Comparison of ENCODE assay signal across 11 cellular contexts in the genomic region with DNA sequence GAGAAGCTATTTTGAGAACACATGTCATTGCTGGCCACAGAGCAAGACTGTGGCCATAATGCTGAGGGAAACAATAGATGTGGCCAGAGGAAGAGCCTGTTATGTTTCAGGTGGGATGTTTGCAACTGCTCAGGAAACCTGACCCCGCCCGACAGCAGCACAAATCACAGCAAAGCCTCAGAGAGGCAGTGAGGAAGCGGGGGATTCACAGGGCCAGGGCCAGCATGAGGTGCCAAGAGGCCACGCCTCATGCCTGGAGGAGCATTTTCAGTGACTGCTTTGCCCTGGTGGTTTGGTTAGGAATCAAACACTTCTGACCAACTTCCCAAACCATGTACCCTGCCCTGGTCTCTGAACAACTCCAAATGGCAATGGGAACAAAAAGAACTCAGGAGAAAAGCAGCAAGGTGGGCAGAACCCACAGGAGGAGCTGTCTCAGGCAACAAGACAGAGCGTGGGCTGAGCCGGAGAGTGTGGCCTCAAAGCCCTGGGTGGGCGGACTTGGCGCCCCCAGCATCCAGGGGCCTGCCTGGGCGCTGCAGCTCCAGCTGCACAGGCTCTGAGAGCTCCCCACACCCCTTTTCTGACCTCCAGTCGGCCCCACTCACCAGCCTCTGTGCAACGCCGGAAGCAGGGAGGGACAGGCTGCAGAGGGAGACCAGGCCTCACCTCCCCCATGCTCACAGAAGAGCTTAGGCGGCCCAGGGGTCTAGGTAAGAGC. TPM values are rescaled to one million over a fixed set of nuclear protein-coding genes. Genes with fewer than 3 reads are reported as not detected.
A peak's percentile ranks its signal among the peaks of the same experiment; 100 is the strongest.
DNase-seq lines count a peak whose midpoint lies in the region; ATAC-seq and TF ChIP-seq lines count a peak whose summit lies in the region.
"Had no signal": no experiment of that assay in that cellular context is flagged by ENCODE, and none has a peak within 500 bp of the region (broad histone marks: within the 10 kb centered on the region; RNA-seq: fewer than 3 reads in every experiment).

No MANE protein-coding gene starts in this region.

- peaks cover 47% of the 10 kb centered on the region for H3K4me1 Mint-ChIP-seq in osteocyte (ENCODE audit: unreplicated experiment)

- ATAC-seq in GM21737 (IDR thresholded peaks at IDR 0.05; ENCODE audit: unreplicated experiment): no peak

- no peaks in the 10 kb centered on the region for H3K9me3 Mint-ChIP-seq in osteocyte (ENCODE audit: unreplicated experiment)
- H3K9me3 Mint-ChIP-seq: activated CD4-positive, alpha-beta T cell treated with anti-CD3 and anti-CD28 coated beads, Interleukin-2, amount 10 ng/mL, durations not matched to agents 7 days and 5 days had no signal

- H3K4me3 ChIP-seq in fibroblast of villous mesenchyme (ENCODE audit: low read depth, low read length): no peak overlapping the region

- no peak overlapping the region for H3K4me3 Mint-ChIP-seq in osteocyte (ENCODE audit: unreplicated experiment)
- H3K4me3 Mint-ChIP-seq: activated CD4-positive, alpha-beta T cell treated with anti-CD3 and anti-CD28 coated beads, Interleukin-2, amount 10 ng/mL, durations not matched to agents 7 days and 5 days had no signal

- H3K27me3 Mint-ChIP-seq in osteocyte (ENCODE audit: unreplicated experiment): no peaks in the 10 kb centered on the region
- H3K27me3 Mint-ChIP-seq: activated CD4-positive, alpha-beta T cell treated with anti-CD3 and anti-CD28 coated beads, Interleukin-2, amount 10 ng/mL, durations not matched to agents 7 days and 5 days had no signal

- H3K36me3 Mint-ChIP-seq in osteocyte (ENCODE audit: unreplicated experiment): peaks cover 30% of the 10 kb centered on the region

- no peak for DNase-seq in AG09319 (ENCODE audit: extremely low read depth, low read depth)
- peak; percentile 83 for DNase-seq in fibroblast of villous mesenchyme (ENCODE audit: low read depth)
- DNase-seq in osteocyte (ENCODE audit: extremely low spot score, unreplicated experiment): no peak
- DNase-seq in dedifferentiated amniotic fluid mesenchymal stem cell (ENCODE audit: extremely low spot score): no peak
- DNase-seq in stimulated activated CD4-positive, alpha-beta T cell treated with anti-CD3 and anti-CD28 coated beads, Interleukin-15, amount 100 ng/mL, for 24 hours: no peak
- no peak for DNase-seq in SKM-1 (lab: John Stamatoyannopoulos, UW; ENCODE audit: unreplicated experiment)
- DNase-seq: activated CD4-positive, alpha-beta T cell treated with anti-CD3 and anti-CD28 coated beads, Interleukin-2, amount 10 ng/mL, durations not matched to agents 7 days and 5 days; NCI-H446 treated with DMSO at 0.1 percent for 48 hours had no signal

- no peak overlapping the region for H3K27ac Mint-ChIP-seq in osteocyte (ENCODE audit: unreplicated experiment)
- H3K27ac Mint-ChIP-seq: activated CD4-positive, alpha-beta T cell treated with anti-CD3 and anti-CD28 coated beads, Interleukin-2, amount 10 ng/mL, durations not matched to agents 7 days and 5 days had no signal

- TF ChIP-seq CTCF in AG09319 (IDR thresholded peaks at IDR 0.05; ENCODE audit: low read depth, low read length): peak; percentile 1
- peak; percentile 4 for TF ChIP-seq CTCF in fibroblast of villous mesenchyme (IDR thresholded peaks at IDR 0.05; ENCODE audit: insufficient read depth, low read depth, low read length)
- TF ChIP-seq CTCF in osteocyte (IDR thresholded peaks at IDR 0.05): peak; percentile 5

TF ChIP-seq in PFSK-1, 5 proteins besides CTCF, POLR2A, EP300 and RAD21:
- TF ChIP-seq SIN3A (IDR thresholded peaks at IDR 0.05; ENCODE audit: borderline replicate concordance, insufficient read depth, low read length) (no peak), POLR2AphosphoS5 (IDR thresholded peaks at IDR 0.05; ENCODE audit: low read depth, low read length) (0 out of 2 replicates have a peak, but pooled peaks have one; percentile 1), FOXP2 (optimal IDR thresholded peaks at IDR 0.05; ENCODE audit: borderline replicate concordance, extremely low read depth, extremely low read length, insufficient read depth) (peak; percentile 82)

RNA-seq across cellular contexts. Expression of a gene that starts 20.6 kb away (rescaled TPM):
- polyA plus RNA-seq in PFSK-1 (2012; ENCODE audit: insufficient read length, low read depth): 49.7 TPM
- total RNA-seq in fibroblast of villous mesenchyme: 81.6 and 102 TPM in 2 replicates
- 3.3 and 3.7 TPM in 2 replicates for total RNA-seq in osteocyte

RNA-seq across cellular contexts. Expression of a gene that starts 33.7 kb away (rescaled TPM):
- polyA plus RNA-seq in PFSK-1 (2012; ENCODE audit: insufficient read length, low read depth): 53.8 TPM
- 48.4 and 61.8 TPM in 2 replicates for total RNA-seq in fibroblast of villous mesenchyme
- 33.2 and 35.9 TPM in 2 replicates for total RNA-seq in osteocyte

RNA-seq across cellular contexts. Expression of a gene that starts 45.5 kb away (rescaled TPM):
- 92.9 TPM for polyA plus RNA-seq in PFSK-1 (2012; ENCODE audit: insufficient read length, low read depth)
- total RNA-seq in fibroblast of villous mesenchyme (45.1 and 58.7 TPM in 2 replicates), osteocyte (57.3 and 59.0 TPM in 2 replicates)

RNA-seq across cellular contexts. Expression of a gene that starts 50.4 kb away (rescaled TPM):
- polyA plus RNA-seq in PFSK-1 (2012; ENCODE audit: insufficient read length, low read depth): 0.28 TPM
- total RNA-seq in fibroblast of villous mesenchyme (0.43 TPM in 1 of 2 replicates, not detected in the other), osteocyte (3.7 and 3.8 TPM in 2 replicates)
- total RNA-seq: mononuclear cell had no signal

Comparison
In these comparisons a context has a peak if more than half of its experiments do, and no peak if none do; other contexts are left out.
1. RNA of a gene that starts 20.6 kb away (total RNA-seq): 81.6 to 102 TPM in fibroblast of villous mesenchyme; 3.3 to 3.7 TPM in osteocyte; every median in the first group is over 10 times any median in the second.
2. Peak in every context shown above with its lines, with median percentiles within 50 percentile points of each other: CTCF ChIP-seq.